Comparison of ENCODE assay signal across 10 cellular contexts in the genomic region with DNA sequence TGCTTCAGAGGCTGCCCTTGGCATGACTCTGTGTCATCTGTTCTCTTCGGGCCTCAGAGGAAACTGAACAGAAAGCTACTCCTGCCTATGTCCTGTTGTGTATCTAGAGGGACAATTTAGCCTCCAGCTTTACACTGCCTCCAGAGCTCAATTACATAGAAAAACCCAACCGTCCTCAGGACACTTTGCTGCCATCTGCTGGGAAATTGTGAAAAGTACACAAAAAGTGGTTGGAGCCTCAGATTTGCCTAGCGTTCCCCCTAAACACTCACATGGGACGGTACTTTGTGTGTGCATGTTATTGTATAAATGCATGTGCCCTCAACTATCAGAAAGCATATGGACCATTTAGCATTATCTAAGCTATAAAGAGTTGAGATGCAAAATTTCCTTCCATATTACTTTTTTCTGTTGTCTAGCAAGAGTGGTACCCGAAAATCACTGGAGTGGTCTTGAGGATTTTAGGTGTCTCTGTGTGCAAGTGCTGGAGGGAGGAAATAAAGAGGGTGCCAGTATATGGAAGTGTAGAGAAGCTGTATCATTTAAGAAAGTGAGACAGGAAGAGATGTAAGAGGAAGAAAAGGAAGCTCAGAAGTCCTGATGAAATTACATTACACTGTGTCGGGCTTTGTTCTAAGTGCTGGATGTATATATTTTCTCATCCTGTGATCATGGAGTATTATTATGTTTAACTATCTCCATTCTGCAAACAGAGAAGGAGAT. TPM values are rescaled to one million over a fixed set of nuclear protein-coding genes. Genes with fewer than 3 reads are reported as not detected.
DNase-seq lines count a peak whose midpoint lies in the region; TF ChIP-seq lines count a peak whose summit lies in the region.
"Had no signal": no experiment of that assay in that cellular context is flagged by ENCODE, and none has a peak within 500 bp of the region (broad histone marks: within the 10 kb centered on the region; RNA-seq: fewer than 3 reads in every experiment).

No MANE protein-coding gene starts in this region.

- no peaks in the 10 kb centered on the region for H3K9me3 ChIP-seq in neural cell (ENCODE audit: low read length)
- H3K9me3 ChIP-seq: thoracic aorta had no signal

- no peaks in the 10 kb centered on the region for H3K79me2 ChIP-seq in neural cell (replicated peaks; ENCODE audit: insufficient read depth, low read length)

- DNase-seq in NCI-H2029 (lab: John Stamatoyannopoulos, UW) = peak; percentile 33
- DNase-seq in NCI-H2029 treated with DMSO at 0.1 percent for 48 hours (lab: John Stamatoyannopoulos, UW) = no peak
- peak; percentile 33 for DNase-seq in NCI-H2171 treated with DMSO at 0.1 percent for 48 hours (lab: John Stamatoyannopoulos, UW)
- peak; percentile 12 to 56 for DNase-seq in dermis microvascular lymphatic vessel endothelial cell (ENCODE audit: low read depth in 2 of 2)
- no peak for DNase-seq in COLO829 (ENCODE audit: low spot score)
- DNase-seq in NCI-H2227 treated with DMSO at 0.1 percent for 48 hours (lab: John Stamatoyannopoulos, UW) = no peak
- no peak for DNase-seq in HPDE6-E6E7 (ENCODE audit: extremely low spot score)

- no peak overlapping the region for H3K4me3 ChIP-seq in neural cell (ENCODE audit: low read length)
- H3K4me3 ChIP-seq: BLaER1 treated with 17β-estradiol and CSF1 and Interleukin-3, amounts not matched to agents 10 nM and 100 nM; thoracic aorta had no signal

- no peaks in the 10 kb centered on the region for H3K9me2 ChIP-seq in neural cell (ENCODE audit: insufficient read depth, low read length)

- no peak for TF ChIP-seq EP300 in neural cell (conservative IDR thresholded peaks at IDR 0.05; ENCODE audit: poor library complexity, severe bottlenecking)

- no peaks in the 10 kb centered on the region for H3K27me3 ChIP-seq in neural cell (ENCODE audit: insufficient read depth, low read depth, low read length)
- H3K27me3 ChIP-seq: BLaER1 treated with 17β-estradiol and CSF1 and Interleukin-3, amounts not matched to agents 10 nM and 100 nM had no signal

- peak; percentile 69 for TF ChIP-seq RAD21 in neural cell (conservative IDR thresholded peaks at IDR 0.05)

- no peak overlapping the region for H3K9ac ChIP-seq in neural cell (ENCODE audit: low read length)
- H3K9ac ChIP-seq: BLaER1 treated with 17β-estradiol and CSF1 and Interleukin-3, amounts not matched to agents 10 nM and 100 nM had no signal

- no peak overlapping the region for H3K27ac ChIP-seq in neural cell (ENCODE audit: low read length)
- H3K27ac ChIP-seq: thoracic aorta had no signal

- TF ChIP-seq CTCF in neural cell (IDR thresholded peaks at IDR 0.05; ENCODE audit: poor library complexity, severe bottlenecking) = peak; percentile 70

- H3K4me2 ChIP-seq in neural cell (ENCODE audit: low read length) = no peak overlapping the region

- no peak overlapping the region for H2AFZ ChIP-seq in neural cell (ENCODE audit: low read depth, low read length)

- no peaks in the 10 kb centered on the region for H3K36me3 ChIP-seq in neural cell (ENCODE audit: insufficient read depth, low read length)
- H3K36me3 ChIP-seq: thoracic aorta had no signal

- H4K20me1 ChIP-seq in neural cell (ENCODE audit: insufficient read depth) = no peaks in the 10 kb centered on the region
- H4K20me1 ChIP-seq: BLaER1 treated with 17β-estradiol and CSF1 and Interleukin-3, amounts not matched to agents 10 nM and 100 nM had no signal

- H3F3A ChIP-seq in neural cell (ENCODE audit: insufficient read depth, low read length, poor library complexity, severe bottlenecking) = no peaks in the 10 kb centered on the region

TF ChIP-seq in neural cell, 6 proteins besides CTCF, POLR2A, EP300 and RAD21:
- TF ChIP-seq TAF1 (IDR thresholded peaks at IDR 0.05; ENCODE audit: low read depth) (no peak), SMC3 (conservative IDR thresholded peaks at IDR 0.05; ENCODE audit: poor library complexity) (peak; percentile 71)

RNA-seq across cellular contexts. Expression of gene MS4A4E, which starts 8.7 kb away (rescaled TPM):
- total RNA-seq in dermis microvascular lymphatic vessel endothelial cell = not detected in 2 replicates
- polyA plus RNA-seq in neural cell = not detected in 2 replicates
- polyA minus RNA-seq in neural cell = not detected in 2 replicates

RNA-seq across cellular contexts. Expression of gene MS4A4A, which starts 28.8 kb away (rescaled TPM):
- total RNA-seq in dermis microvascular lymphatic vessel endothelial cell = not detected in 2 replicates
- polyA plus RNA-seq in neural cell = not detected in 2 replicates
- not detected in 2 replicates for polyA minus RNA-seq in neural cell

Comparison
In these comparisons a context has a peak if more than half of its experiments do, and no peak if none do; other contexts are left out.
1. DNase-seq: peak in NCI-H2029 (single experiment), NCI-H2171 treated with DMSO at 0.1 percent for 48 hours (single experiment) and dermis microvascular lymphatic vessel endothelial cell (2 of 2); none in NCI-H2029 treated with DMSO at 0.1 percent for 48 hours (single experiment), COLO829 (single experiment), NCI-H2227 treated with DMSO at 0.1 percent for 48 hours (single experiment) and HPDE6-E6E7 (single experiment).